16 cellular contexts compared by ENCODE assay signal in the genomic region with DNA sequence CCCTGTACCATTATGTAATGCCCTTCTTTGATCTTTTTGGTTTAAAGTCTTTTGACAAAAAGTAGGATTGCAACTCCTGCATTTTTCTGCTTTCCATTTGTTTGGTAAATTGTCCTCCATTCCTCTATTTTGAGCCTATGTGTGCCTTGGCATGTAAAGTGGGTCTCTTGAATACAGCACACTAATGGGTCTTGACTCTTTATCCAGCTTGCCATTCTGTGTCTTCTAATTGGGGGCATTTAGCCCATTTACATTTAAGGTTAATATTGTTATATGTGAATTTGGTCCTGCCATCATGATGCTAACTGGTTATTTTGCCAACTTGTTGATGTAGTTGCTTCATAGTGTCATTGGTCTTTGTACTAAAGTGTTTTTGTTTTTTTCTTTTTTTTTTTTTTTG. TPM values are rescaled to one million over a fixed set of nuclear protein-coding genes. Genes with fewer than 3 reads are reported as not detected.
A peak's percentile ranks its signal among the peaks of the same experiment; 100 is the strongest.
DNase-seq lines count a peak whose midpoint lies in the region; ATAC-seq lines count a peak whose summit lies in the region.
"Had no signal": no experiment of that assay in that cellular context is flagged by ENCODE, and none has a peak within 500 bp of the region (broad histone marks: within the 10 kb centered on the region; RNA-seq: fewer than 3 reads in every experiment).

No MANE protein-coding gene starts in this region.

- intact Hi-C loops in activated T-helper 2 cell treated with anti-CD3 and anti-CD28 coated beads, Interferon-gamma antibody, Interleukin-2, Interleukin-4, amounts not matched to agents 10 μg/mL and 5 μg/mL and 100 μg/mL, durations not matched to agents 14 hours and 24 hours and 36 hours (cut with micrococcal nuclease), result no loop called here

- H3K9me3 ChIP-seq in adipocyte (ENCODE audit: control insufficient read depth, low read length), result peaks cover 22% of the 10 kb centered on the region

- H3K9me3 Mint-ChIP-seq in central memory CD8-positive, alpha-beta T cell, result peaks cover 25% of the 10 kb centered on the region
- peaks cover 21% of the 10 kb centered on the region for H3K9me3 Mint-ChIP-seq in memory B cell
- H3K9me3 Mint-ChIP-seq in activated T-helper 2 cell treated with anti-CD3 and anti-CD28 coated beads, Interferon-gamma antibody, Interleukin-2, Interleukin-4, amounts not matched to agents 10 μg/mL and 5 μg/mL and 100 μg/mL, durations not matched to agents 14 hours and 24 hours and 36 hours, result peaks cover 45% of the 10 kb centered on the region

- no peak overlapping the region for H3K9ac ChIP-seq in adipocyte (ENCODE audit: low read length)
- H3K9ac ChIP-seq: BLaER1 treated with 17β-estradiol and CSF1 and Interleukin-3, amounts not matched to agents 10 nM and 100 nM had no signal

- H3K27me3 Mint-ChIP-seq in central memory CD8-positive, alpha-beta T cell, result no peaks in the 10 kb centered on the region
- H3K27me3 Mint-ChIP-seq in memory B cell, result no peaks in the 10 kb centered on the region
- H3K27me3 Mint-ChIP-seq in activated T-helper 2 cell treated with anti-CD3 and anti-CD28 coated beads, Interferon-gamma antibody, Interleukin-2, Interleukin-4, amounts not matched to agents 10 μg/mL and 5 μg/mL and 100 μg/mL, durations not matched to agents 14 hours and 24 hours and 36 hours (ENCODE audit: low read depth), result no peaks in the 10 kb centered on the region
- H3K27me3 Mint-ChIP-seq: B cell; CD4-positive, alpha-beta T cell had no signal

- peaks cover 2% of the 10 kb centered on the region for H3K4me1 ChIP-seq in adipocyte (ENCODE audit: control insufficient read depth, insufficient read depth, low read length)
- H3K4me1 ChIP-seq: Caco-2 had no signal

- peak overlapping the region; percentile 19 for H3K27ac Mint-ChIP-seq in central memory CD8-positive, alpha-beta T cell (ENCODE audit: low read depth)
- no peak overlapping the region for H3K27ac Mint-ChIP-seq in memory B cell
- H3K27ac Mint-ChIP-seq in activated T-helper 2 cell treated with anti-CD3 and anti-CD28 coated beads, Interferon-gamma antibody, Interleukin-2, Interleukin-4, amounts not matched to agents 10 μg/mL and 5 μg/mL and 100 μg/mL, durations not matched to agents 14 hours and 24 hours and 36 hours, result no peak overlapping the region
- H3K27ac Mint-ChIP-seq: B cell; CD4-positive, alpha-beta T cell; CD8-positive, alpha-beta T cell had no signal

- no peaks in the 10 kb centered on the region for H3K27me3 ChIP-seq in adipocyte (replicated peaks; ENCODE audit: control insufficient read depth, insufficient read depth, low read length)
- H3K27me3 ChIP-seq: BLaER1 treated with 17β-estradiol and CSF1 and Interleukin-3, amounts not matched to agents 10 nM and 100 nM had no signal

- H3K4me3 ChIP-seq in adipocyte (ENCODE audit: low read length), result peak overlapping the region; percentile 32
- H3K4me3 ChIP-seq: BLaER1 treated with 17β-estradiol and CSF1 and Interleukin-3, amounts not matched to agents 10 nM and 100 nM had no signal

- DNase-seq in adipocyte (ENCODE audit: low read depth) (no peak), memory B cell (ENCODE audit: low spot score in 2 of 2) (no peak), Ammon's horn (ENCODE audit: low spot score) (no peak)
- no peak for DNase-seq in central memory CD8-positive, alpha-beta T cell (ENCODE audit: low spot score in 2 of 2)
- DNase-seq in activated T-helper 2 cell treated with anti-CD3 and anti-CD28 coated beads, Interferon-gamma antibody, Interleukin-2, Interleukin-4, amounts not matched to agents 10 μg/mL and 5 μg/mL and 100 μg/mL, durations not matched to agents 14 hours and 24 hours and 36 hours (ENCODE audit: low spot score), result no peak
- no peak for DNase-seq in activated naive CD4-positive, alpha-beta T cell treated with anti-CD3 and anti-CD28 coated beads, Interleukin-2, amount 50 U/mL, for 16 hours
- DNase-seq: 8988T; ACHN; Caco-2; Calu3; CD4-positive, alpha-beta T cell; CD8-positive, alpha-beta T cell; DMS79 treated with DMSO at 0.1 percent for 48 hours; GF-D8 had no signal

- ATAC-seq in central memory CD8-positive, alpha-beta T cell (replicated peaks; ENCODE audit: extremely low read depth, poor library complexity, severe bottlenecking), result no peak
- no peak for ATAC-seq in memory B cell (ENCODE audit: low read depth)
- ATAC-seq: CD8-positive, alpha-beta T cell had no signal

- H3K36me3 Mint-ChIP-seq in central memory CD8-positive, alpha-beta T cell (ENCODE audit: insufficient read depth), result peaks cover 30% of the 10 kb centered on the region
- H3K36me3 Mint-ChIP-seq in memory B cell, result peaks cover 60% of the 10 kb centered on the region
- peaks cover 72% of the 10 kb centered on the region for H3K36me3 Mint-ChIP-seq in activated T-helper 2 cell treated with anti-CD3 and anti-CD28 coated beads, Interferon-gamma antibody, Interleukin-2, Interleukin-4, amounts not matched to agents 10 μg/mL and 5 μg/mL and 100 μg/mL, durations not matched to agents 14 hours and 24 hours and 36 hours (ENCODE audit: low read depth)

- H3K4me3 Mint-ChIP-seq in central memory CD8-positive, alpha-beta T cell, result no peak overlapping the region
- H3K4me3 Mint-ChIP-seq in memory B cell, result peak overlapping the region; percentile 28
- no peak overlapping the region for H3K4me3 Mint-ChIP-seq in activated T-helper 2 cell treated with anti-CD3 and anti-CD28 coated beads, Interferon-gamma antibody, Interleukin-2, Interleukin-4, amounts not matched to agents 10 μg/mL and 5 μg/mL and 100 μg/mL, durations not matched to agents 14 hours and 24 hours and 36 hours (ENCODE audit: low read depth)
- H3K4me3 Mint-ChIP-seq: B cell; CD4-positive, alpha-beta T cell; CD8-positive, alpha-beta T cell had no signal

- H3K4me1 Mint-ChIP-seq in central memory CD8-positive, alpha-beta T cell, result peaks cover 43% of the 10 kb centered on the region
- H3K4me1 Mint-ChIP-seq in memory B cell, result peaks cover 11% of the 10 kb centered on the region
- peaks cover 14% of the 10 kb centered on the region for H3K4me1 Mint-ChIP-seq in activated T-helper 2 cell treated with anti-CD3 and anti-CD28 coated beads, Interferon-gamma antibody, Interleukin-2, Interleukin-4, amounts not matched to agents 10 μg/mL and 5 μg/mL and 100 μg/mL, durations not matched to agents 14 hours and 24 hours and 36 hours (ENCODE audit: low read depth)

- H3K36me3 ChIP-seq in adipocyte (ENCODE audit: control insufficient read depth, insufficient read depth, low read length, severe bottlenecking), result peaks cover 22% of the 10 kb centered on the region

RNA-seq across cellular contexts. Expression of a gene that starts 32.4 kb away (rescaled TPM):
- total RNA-seq in activated T-helper 2 cell treated with anti-CD3 and anti-CD28 coated beads, Interferon-gamma antibody, Interleukin-2, Interleukin-4, amounts not matched to agents 10 μg/mL and 5 μg/mL and 100 μg/mL, durations not matched to agents 14 hours and 24 hours and 36 hours, result 20.6 and 23.5 TPM in 2 replicates
